Comparison of ENCODE assay signal across 22 cellular contexts in genomic region chr19:33499671-33500506, GRCh38.
"Had no signal": no experiment of that assay in that cellular context is flagged by ENCODE, and none has a peak within 500 bp of the region (broad histone marks: within the 10 kb centered on the region; RNA-seq: fewer than 3 reads in every experiment).

No MANE protein-coding gene starts in this region.

- DNase-seq: activated CD4-positive, alpha-beta memory T cell treated with anti-CD3 and anti-CD28 coated beads, Interleukin-2, amount 10 ng/mL, durations not matched to agents 7 days and 5 days; activated CD4-positive, alpha-beta T cell treated with anti-CD3 and anti-CD28 coated beads, Interleukin-2, amount 10 ng/mL, durations not matched to agents 24 days and 14 days; activated gamma-delta T cell; brain microvascular endothelial cell; glutamatergic neuron; hippocampal formation; nucleus accumbens; stimulated activated CD4-positive, alpha-beta T cell treated with anti-CD3 and anti-CD28 coated beads, Interleukin-4, amount 100 ng/mL, for 24 hours; stimulated activated naive CD4-positive, alpha-beta T cell treated with Interleukin-2 at 50 U/mL for 16 hours; substantia nigra; thyroid gland had no signal

- FAIRE-seq: frontal cortex had no signal

- ATAC-seq: activated naive CD4-positive, alpha-beta T cell treated with anti-CD3 and anti-CD28 coated beads, Interleukin-2, amount 50 U/mL, for 72 hours; sciatic nerve had no signal

- H3K9me3 ChIP-seq: ascending aorta, esophagus muscularis mucosa, thyroid gland had no signal

- H3K4me1 ChIP-seq: ascending aorta, esophagus muscularis mucosa, thyroid gland had no signal

- H3K27ac ChIP-seq: ascending aorta, brain microvascular endothelial cell, coronary artery, esophagus muscularis mucosa, SK-N-MC, thyroid gland had no signal

- H3K4me3 Mint-ChIP-seq: activated CD4-positive, alpha-beta memory T cell treated with anti-CD3 and anti-CD28 coated beads, Interleukin-2, amount 10 ng/mL, durations not matched to agents 7 days and 5 days; activated CD4-positive, alpha-beta T cell treated with anti-CD3 and anti-CD28 coated beads, Interleukin-2, amount 10 ng/mL, durations not matched to agents 24 days and 14 days; activated T-helper 1 cell treated with anti-CD3 and anti-CD28 coated beads, Interleukin-12 subunit alpha, Interleukin-12 subunit beta, Interleukin-2, Interleukin-4 antibody, amounts not matched to agents 30 ng/mL and 10 ng/mL and 1 ng/mL, durations not matched to agents 14 hours and 24 hours and 36 hours; central memory CD8-positive, alpha-beta T cell; nephron had no signal

- H3K27ac Mint-ChIP-seq: activated CD4-positive, alpha-beta memory T cell treated with anti-CD3 and anti-CD28 coated beads, Interleukin-2, amount 10 ng/mL, durations not matched to agents 7 days and 5 days; activated CD4-positive, alpha-beta T cell treated with anti-CD3 and anti-CD28 coated beads, Interleukin-2, amount 10 ng/mL, durations not matched to agents 24 days and 14 days; activated naive CD4-positive, alpha-beta T cell treated with anti-CD3 and anti-CD28 coated beads, Interleukin-2, amount 50 U/mL, for 72 hours; activated T-helper 1 cell treated with anti-CD3 and anti-CD28 coated beads, Interleukin-12 subunit alpha, Interleukin-12 subunit beta, Interleukin-2, Interleukin-4 antibody, amounts not matched to agents 30 ng/mL and 10 ng/mL and 1 ng/mL, durations not matched to agents 14 hours and 24 hours and 36 hours; nephron had no signal

- H3K9me3 Mint-ChIP-seq: activated CD4-positive, alpha-beta memory T cell treated with anti-CD3 and anti-CD28 coated beads, Interleukin-2, amount 10 ng/mL, durations not matched to agents 7 days and 5 days; activated CD4-positive, alpha-beta T cell treated with anti-CD3 and anti-CD28 coated beads, Interleukin-2, amount 10 ng/mL, durations not matched to agents 24 days and 14 days; activated naive CD4-positive, alpha-beta T cell treated with anti-CD3 and anti-CD28 coated beads, Interleukin-2, amount 50 U/mL, for 72 hours; activated T-helper 1 cell treated with anti-CD3 and anti-CD28 coated beads, Interleukin-12 subunit alpha, Interleukin-12 subunit beta, Interleukin-2, Interleukin-4 antibody, amounts not matched to agents 30 ng/mL and 10 ng/mL and 1 ng/mL, durations not matched to agents 14 hours and 24 hours and 36 hours; central memory CD8-positive, alpha-beta T cell; nephron had no signal

- H3K4me3 ChIP-seq: ascending aorta, coronary artery, esophagus muscularis mucosa, lung, SK-N-MC, thyroid gland had no signal

- H3K27me3 ChIP-seq: ascending aorta, brain microvascular endothelial cell, esophagus muscularis mucosa, thyroid gland had no signal

- H3K27me3 Mint-ChIP-seq: activated CD4-positive, alpha-beta memory T cell treated with anti-CD3 and anti-CD28 coated beads, Interleukin-2, amount 10 ng/mL, durations not matched to agents 7 days and 5 days; activated CD4-positive, alpha-beta T cell treated with anti-CD3 and anti-CD28 coated beads, Interleukin-2, amount 10 ng/mL, durations not matched to agents 24 days and 14 days; central memory CD8-positive, alpha-beta T cell had no signal

- H3K4me1 Mint-ChIP-seq: activated CD4-positive, alpha-beta T cell treated with anti-CD3 and anti-CD28 coated beads, Interleukin-2, amount 10 ng/mL, durations not matched to agents 24 days and 14 days; central memory CD8-positive, alpha-beta T cell had no signal
